Comparison of ENCODE assay signal across 26 cellular contexts in genomic region chr3:71868891-71869290, GRCh38.
"Had no signal": no experiment of that assay in that cellular context is flagged by ENCODE, and none has a peak within 500 bp of the region (broad histone marks: within the 10 kb centered on the region; RNA-seq: fewer than 3 reads in every experiment).

No MANE protein-coding gene starts in this region.

- H3K27ac ChIP-seq: brain microvascular endothelial cell, cardiac muscle cell, SJSA1 had no signal

- ATAC-seq: PC-3, T-helper 17 cell had no signal

- H3K27me3 ChIP-seq: brain microvascular endothelial cell had no signal

- H3K4me3 ChIP-seq: cardiac muscle cell, SJSA1 had no signal

- H3K36me3 ChIP-seq: brain microvascular endothelial cell, cardiac muscle cell, SJSA1 had no signal

- DNase-seq: activated CD4-positive, alpha-beta memory T cell treated with anti-CD3 and anti-CD28 coated beads for 36 hours; activated CD4-positive, alpha-beta T cell treated with anti-CD3 and anti-CD28 coated beads, Interleukin-2, amount 10 ng/mL, durations not matched to agents 7 days and 5 days; activated CD4-positive, CD25-positive, alpha-beta regulatory T cell; activated CD8-positive, alpha-beta memory T cell treated with anti-CD3 and anti-CD28 coated beads for 24 hours; activated gamma-delta T cell treated with Interleukin-2 at 50 U/mL for 16 hours; activated naive CD4-positive, alpha-beta T cell treated with anti-CD3 and anti-CD28 coated beads, Interleukin-2, amount 10 ng/mL, durations not matched to agents 7 days and 5 days; activated naive CD8-positive, alpha-beta T cell treated with anti-CD3 and anti-CD28 coated beads for 36 hours; activated T-cell treated with anti-CD3 and anti-CD28 coated beads, Interleukin-2, amount 50 U/mL, for 48 hours; brain microvascular endothelial cell; Kasumi-1; KBM-7; NCI-H1092 treated with DMSO at 0.1 percent for 48 hours; NCI-H1417 treated with DMSO at 0.1 percent for 48 hours; NCI-H1694 treated with DMSO at 0.1 percent for 48 hours; NCI-H2029 treated with DMSO at 0.1 percent for 48 hours; NCI-H345; NCI-H510A; NCI-H526 treated with DMSO at 0.1 percent for 48 hours; PC-3; SHP77; T-helper 17 cell; T-helper 9 cell had no signal

- H3K9me3 ChIP-seq: SJSA1 had no signal

- FAIRE-seq: RCC 7860, TTC549 had no signal
